Comparison of ENCODE assay signal across 23 cellular contexts in the genomic region with DNA sequence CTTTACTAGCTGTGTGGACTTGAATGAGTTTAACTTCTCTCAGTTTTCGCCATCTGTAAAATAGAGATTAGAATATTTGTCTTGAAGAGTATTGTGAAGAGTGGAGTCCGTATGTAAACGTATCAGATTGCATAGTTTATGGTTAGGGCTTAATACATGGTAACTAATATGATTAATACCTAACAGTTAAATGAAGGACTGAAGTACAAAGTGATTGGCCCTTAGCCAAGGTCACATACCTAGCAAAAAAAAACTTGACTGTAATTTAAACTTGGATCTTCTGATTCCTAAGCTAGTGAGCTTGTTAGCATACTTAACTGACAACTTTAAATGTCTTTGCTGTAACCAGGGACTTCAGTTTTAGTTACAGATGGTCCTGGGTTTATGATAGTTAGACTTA. TPM values are rescaled to one million over a fixed set of nuclear protein-coding genes. Genes with fewer than 3 reads are reported as not detected.
DNase-seq lines count a peak whose midpoint lies in the region; ATAC-seq and TF ChIP-seq lines count a peak whose summit lies in the region.
"Had no signal": no experiment of that assay in that cellular context is flagged by ENCODE, and none has a peak within 500 bp of the region (broad histone marks: within the 10 kb centered on the region; RNA-seq: fewer than 3 reads in every experiment).

No MANE protein-coding gene starts in this region.

- intact Hi-C loops in esophagus muscularis mucosa (cut with DNase I): loop anchor here (2.0 to 5.0 kb wide), 2 partner anchors 40 to 69 kb away; partner anchors contain the start of gene FUBP1
- intact Hi-C loops in psoas muscle (cut with DNase I): loop anchor here (2.0 to 5.0 kb wide), 3 partner anchors 35 to 69 kb away; partner anchors contain the start of gene FUBP1 (in 1 of the 2)

- no peaks in the 10 kb centered on the region for H3K9me3 Mint-ChIP-seq in effector memory CD8-positive, alpha-beta T cell
- peaks cover 2% of the 10 kb centered on the region for H3K9me3 Mint-ChIP-seq in glutamatergic neuron (ENCODE audit: unreplicated experiment)

- H3K4me3 ChIP-seq in esophagus muscularis mucosa: peak overlapping the region; percentile 3 to 79 (median 76)
- peak overlapping the region; percentile 79 for H3K4me3 ChIP-seq in psoas muscle
- H3K4me3 ChIP-seq: BLaER1, lung, PC-9, thyroid gland had no signal

- H3K27ac ChIP-seq in esophagus muscularis mucosa (replicated peaks in 1 of 4) (peak overlapping the region; percentile 79 to 88 (median 86)), psoas muscle (peak overlapping the region; percentile 77)
- H3K27ac ChIP-seq: 22Rv1, BLaER1, KMS-11, PC-9, thyroid gland, VCaP had no signal

- no peaks in the 10 kb centered on the region for H3K36me3 Mint-ChIP-seq in effector memory CD8-positive, alpha-beta T cell (ENCODE audit: insufficient read depth)
- H3K36me3 Mint-ChIP-seq in glutamatergic neuron (ENCODE audit: unreplicated experiment): peaks cover 10% of the 10 kb centered on the region

- 59% methylated on average over 3 of the region's 3 CpGs for WGBS in esophagus muscularis mucosa
- 22 to 36% (median 26%) methylated on average over 3 of the region's 3 CpGs for WGBS in psoas muscle, 3 donors

- TF ChIP-seq EP300 in esophagus muscularis mucosa (IDR thresholded peaks at IDR 0.05): no peak

- H3K36me3 ChIP-seq in esophagus muscularis mucosa (no peaks in the 10 kb centered on the region), psoas muscle (ENCODE audit: insufficient read depth in 1 of 2, low read depth in 1 of 2) (no peaks in the 10 kb centered on the region)
- H3K36me3 ChIP-seq: BLaER1, thyroid gland had no signal

- H3K27me3 Mint-ChIP-seq in effector memory CD8-positive, alpha-beta T cell: peaks cover 43 to 61% of the 10 kb centered on the region in 2 donors
- H3K27me3 Mint-ChIP-seq in glutamatergic neuron (ENCODE audit: unreplicated experiment): peaks cover 13% of the 10 kb centered on the region

- H3K4me1 ChIP-seq in esophagus muscularis mucosa (peaks cover 12 to 65% (median 55%) of the 10 kb centered on the region in 4 donors), psoas muscle (peaks cover 28% of the 10 kb centered on the region)
- H3K4me1 ChIP-seq: BLaER1 had no signal

- H3K9me3 ChIP-seq in esophagus muscularis mucosa (no peaks in the 10 kb centered on the region), psoas muscle (no peaks in the 10 kb centered on the region)
- H3K9me3 ChIP-seq: SK-N-SH, thyroid gland had no signal

- no peaks in the 10 kb centered on the region for H3K27me3 ChIP-seq in esophagus muscularis mucosa
- H3K27me3 ChIP-seq in psoas muscle (ENCODE audit: insufficient read depth in 3 of 3, low read length in 2 of 3): no peaks in the 10 kb centered on the region
- H3K27me3 ChIP-seq: BLaER1, thyroid gland had no signal

- peaks cover 0 to 7% of the 10 kb centered on the region in 2 donors for H3K4me1 Mint-ChIP-seq in effector memory CD8-positive, alpha-beta T cell (ENCODE audit: low read depth in 2 of 2)
- H3K4me1 Mint-ChIP-seq in glutamatergic neuron (ENCODE audit: low read depth, unreplicated experiment): peaks cover 7% of the 10 kb centered on the region

- no peak overlapping the region for H3K27ac Mint-ChIP-seq in effector memory CD8-positive, alpha-beta T cell
- H3K27ac Mint-ChIP-seq in glutamatergic neuron (ENCODE audit: unreplicated experiment): no peak overlapping the region

- ATAC-seq in psoas muscle (no peak), GM21381 (IDR thresholded peaks at IDR 0.05; ENCODE audit: unreplicated experiment) (no peak)
- ATAC-seq in effector memory CD8-positive, alpha-beta T cell (replicated peaks): no peak
- ATAC-seq: sciatic nerve had no signal

- TF ChIP-seq CTCF in esophagus muscularis mucosa (IDR thresholded peaks at IDR 0.05): no peak
- TF ChIP-seq CTCF in psoas muscle (IDR thresholded peaks at IDR 0.05): no peak
- TF ChIP-seq CTCF in glutamatergic neuron (IDR thresholded peaks at IDR 0.05; ENCODE audit: partially characterized antibody, unreplicated experiment): no peak

- TF ChIP-seq POLR2A in esophagus muscularis mucosa (IDR thresholded peaks at IDR 0.05; ENCODE audit: low read depth): no peak

- DNase-seq in NCI-H1105 treated with DMSO at 0.1 percent for 48 hours (lab: John Stamatoyannopoulos, UW): peak; percentile 71
- DNase-seq in NCI-H1105 (lab: John Stamatoyannopoulos, UW): no peak
- peak; percentile 80 to 96 for DNase-seq in NCI-H524 (lab: John Stamatoyannopoulos, UW)
- no peak for DNase-seq in esophagus muscularis mucosa (ENCODE audit: extremely low spot score)
- no peak for DNase-seq in psoas muscle
- no peak for DNase-seq in effector memory CD8-positive, alpha-beta T cell
- DNase-seq in glutamatergic neuron: no peak
- DNase-seq: activated effector memory CD4-positive, alpha-beta T cell treated with Interleukin-2 at 50 U/mL for 16 hours; aorta; DND-41; hippocampal formation; NCI-H446 treated with DMSO at 0.1 percent for 48 hours; PC-9; SK-N-SH; stimulated activated CD4-positive, alpha-beta T cell treated with anti-CD3 and anti-CD28 coated beads, Interleukin-4, amount 100 ng/mL, for 24 hours; thyroid gland had no signal

- H3K4me3 Mint-ChIP-seq in effector memory CD8-positive, alpha-beta T cell: no peak overlapping the region
- no peak overlapping the region for H3K4me3 Mint-ChIP-seq in glutamatergic neuron (ENCODE audit: unreplicated experiment)

RNA-seq across cellular contexts. Expression of gene GIPC2, which starts 1.9 kb away (rescaled TPM):
- total RNA-seq in esophagus muscularis mucosa: 1 to 10 TPM; 4.5 to 8.7 (median 6.8) TPM
- total RNA-seq in psoas muscle: 1 to 10 TPM; 1.2 to 1.6 (median 1.4) TPM
- polyA plus RNA-seq in psoas muscle: 1 to 10 TPM in 1 of 3 donors, under 1 TPM in 2; 0.68 to 1.0 (median 0.72) TPM
- total RNA-seq in glutamatergic neuron (ENCODE audit: unreplicated experiment): not detected

RNA-seq across cellular contexts. Expression of gene DNAJB4, which starts 42.9 kb away (rescaled TPM):
- total RNA-seq in esophagus muscularis mucosa (10 to 100 TPM; 62.6 to 79.7 (median 70.4) TPM), psoas muscle (100 to 1,000 TPM in 3 of 4 donors, 10 to 100 TPM in 1; 98.8 to 209 (median 146) TPM), glutamatergic neuron (ENCODE audit: unreplicated experiment) (20.1 TPM)
- 100 to 1,000 TPM in 1 of 3 donors, 10 to 100 TPM in 2; 34.9 to 175 (median 85.7) TPM for polyA plus RNA-seq in psoas muscle

Comparison
In these comparisons a context has a peak if more than half of its experiments do, and no peak if none do; other contexts are left out.
1. DNase-seq: peak in NCI-H1105 treated with DMSO at 0.1 percent for 48 hours (single experiment) and NCI-H524 (2 of 2); none in NCI-H1105 (single experiment), esophagus muscularis mucosa (single experiment), psoas muscle (0 of 2), effector memory CD8-positive, alpha-beta T cell (0 of 3) and glutamatergic neuron (single experiment).